ENCODE assay signal across 10 cellular contexts in the genomic region with DNA sequence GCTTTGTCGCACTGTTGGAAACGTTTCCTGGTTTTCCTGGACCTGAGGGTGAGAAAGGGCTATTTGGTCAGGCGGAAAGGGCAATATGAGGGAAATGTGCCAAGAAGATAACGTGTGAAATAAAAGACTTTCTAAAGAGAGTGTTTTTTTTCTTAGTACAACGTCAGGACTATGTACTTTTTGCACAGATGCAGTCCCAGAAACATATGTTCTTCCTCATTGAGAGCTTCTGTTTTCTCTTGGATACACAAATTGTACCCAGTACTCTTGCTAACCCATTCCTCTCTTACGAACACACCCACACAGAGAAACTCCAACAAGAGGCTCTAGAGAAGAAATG. TPM values are rescaled to one million over a fixed set of nuclear protein-coding genes. Genes with fewer than 3 reads are reported as not detected.
DNase-seq lines count a peak whose midpoint lies in the region; ATAC-seq, FAIRE-seq and TF ChIP-seq lines count a peak whose summit lies in the region.
"Had no signal": no experiment of that assay in that cellular context is flagged by ENCODE, and none has a peak within 500 bp of the region (broad histone marks: within the 10 kb centered on the region; RNA-seq: fewer than 3 reads in every experiment).

No MANE protein-coding gene starts in this region.

- peaks cover 8% of the 10 kb centered on the region for H3K4me1 Mint-ChIP-seq in T-helper 2 cell treated with Interferon-gamma antibody and Interleukin-4, amounts not matched to agents 5 μg/mL and 100 μg/mL, for 36 hours (ENCODE audit: low read depth)
- peaks cover 20% of the 10 kb centered on the region for H3K4me1 Mint-ChIP-seq in stimulated activated naive CD8-positive, alpha-beta T cell treated with anti-CD3 and anti-CD28 coated beads, Interleukin-15, amount 100 ng/mL, for 72 hours

- FAIRE-seq in kidney (lab: Jason Lieb, UNC): no peak
- FAIRE-seq: endometrium had no signal

- H3K4me1 ChIP-seq in adipocyte (ENCODE audit: control insufficient read depth, insufficient read depth, low read length): peaks cover 16% of the 10 kb centered on the region
- peaks cover 0 to 4% of the 10 kb centered on the region in 2 donors for H3K4me1 ChIP-seq in kidney (ENCODE audit: control insufficient read depth in 1 of 2, insufficient read depth in 1 of 2, low read depth in 1 of 2, low read length in 2 of 2)

- no peaks in the 10 kb centered on the region for H3K9me3 Mint-ChIP-seq in T-helper 2 cell treated with Interferon-gamma antibody and Interleukin-4, amounts not matched to agents 5 μg/mL and 100 μg/mL, for 36 hours
- no peaks in the 10 kb centered on the region for H3K9me3 Mint-ChIP-seq in stimulated activated naive CD8-positive, alpha-beta T cell treated with anti-CD3 and anti-CD28 coated beads, Interleukin-15, amount 100 ng/mL, for 72 hours

- H3K36me3 Mint-ChIP-seq in T-helper 2 cell treated with Interferon-gamma antibody and Interleukin-4, amounts not matched to agents 5 μg/mL and 100 μg/mL, for 36 hours (ENCODE audit: low read depth): no peaks in the 10 kb centered on the region

- ATAC-seq in stimulated activated naive CD8-positive, alpha-beta T cell treated with anti-CD3 and anti-CD28 coated beads, Interleukin-15, amount 100 ng/mL, for 72 hours: no peak
- no peak for ATAC-seq in GM18511 (IDR thresholded peaks at IDR 0.05; ENCODE audit: unreplicated experiment)

- peaks cover 48% of the 10 kb centered on the region for H3K27me3 Mint-ChIP-seq in T-helper 2 cell treated with Interferon-gamma antibody and Interleukin-4, amounts not matched to agents 5 μg/mL and 100 μg/mL, for 36 hours (ENCODE audit: low read depth)
- peaks cover 74% of the 10 kb centered on the region for H3K27me3 Mint-ChIP-seq in stimulated activated naive CD8-positive, alpha-beta T cell treated with anti-CD3 and anti-CD28 coated beads, Interleukin-15, amount 100 ng/mL, for 72 hours

- peaks cover 29% of the 10 kb centered on the region for H3K27me3 ChIP-seq in adipocyte (replicated peaks; ENCODE audit: control insufficient read depth, insufficient read depth, low read length)

- H3K9ac ChIP-seq in adipocyte (ENCODE audit: low read length) (no peak overlapping the region), kidney (ENCODE audit: low read length in 2 of 2) (peak overlapping the region in 1 of 2 donors; percentile 62)

- H3K4me3 ChIP-seq in adipocyte (ENCODE audit: low read length) (peak overlapping the region; percentile 74), kidney (ENCODE audit: low read length in 2 of 2) (peak overlapping the region; percentile 75 to 81)

- TF ChIP-seq CTCF in kidney (IDR thresholded peaks at IDR 0.05; ENCODE audit: borderline replicate concordance, extremely low read depth, insufficient read depth): no peak

- intact Hi-C loops in kidney (cut with DNase I): no loop called here

- no peaks in the 10 kb centered on the region for H3K36me3 ChIP-seq in adipocyte (ENCODE audit: control insufficient read depth, insufficient read depth, low read length, severe bottlenecking)
- H3K36me3 ChIP-seq in kidney (ENCODE audit: control insufficient read depth in 1 of 2, insufficient read depth in 2 of 2, low read length in 2 of 2): no peaks in the 10 kb centered on the region

- no peak overlapping the region for H3K27ac Mint-ChIP-seq in T-helper 2 cell treated with Interferon-gamma antibody and Interleukin-4, amounts not matched to agents 5 μg/mL and 100 μg/mL, for 36 hours
- H3K27ac Mint-ChIP-seq in stimulated activated naive CD8-positive, alpha-beta T cell treated with anti-CD3 and anti-CD28 coated beads, Interleukin-15, amount 100 ng/mL, for 72 hours: peak overlapping the region in 1 of 2 donors; percentile 9

- no peak overlapping the region for H3K27ac ChIP-seq in kidney (ENCODE audit: low read depth in 2 of 2, low read length in 2 of 2)

- DNase-seq in T-helper 2 cell treated with Interferon-gamma antibody and Interleukin-4, amounts not matched to agents 5 μg/mL and 100 μg/mL, for 36 hours (ENCODE audit: low spot score): no peak
- DNase-seq in T-helper 2 cell: no peak
- no peak for DNase-seq in adipocyte (ENCODE audit: low read depth)
- no peak for DNase-seq in kidney
- DNase-seq in stimulated activated naive CD8-positive, alpha-beta T cell treated with anti-CD3 and anti-CD28 coated beads, Interleukin-15, amount 100 ng/mL, for 72 hours: no peak
- DNase-seq in DMS79 (lab: John Stamatoyannopoulos, UW): no peak
- DNase-seq in stimulated activated CD4-positive, alpha-beta T cell treated with anti-CD3 and anti-CD28 coated beads, Interleukin-1b, Interleukin-23, amount 100 ng/mL, for 48 hours: no peak
- DNase-seq: HCEC 1CT had no signal

- peak overlapping the region; percentile 37 for H3K4me3 Mint-ChIP-seq in T-helper 2 cell treated with Interferon-gamma antibody and Interleukin-4, amounts not matched to agents 5 μg/mL and 100 μg/mL, for 36 hours
- peak overlapping the region; percentile 57 to 71 for H3K4me3 Mint-ChIP-seq in stimulated activated naive CD8-positive, alpha-beta T cell treated with anti-CD3 and anti-CD28 coated beads, Interleukin-15, amount 100 ng/mL, for 72 hours

- H3K9me3 ChIP-seq in adipocyte (ENCODE audit: control insufficient read depth, low read length) (no peaks in the 10 kb centered on the region), kidney (ENCODE audit: control insufficient read depth in 1 of 2, low read length in 2 of 2) (no peaks in the 10 kb centered on the region)

RNA-seq across cellular contexts. Expression of a gene that starts 0.7 kb away (rescaled TPM):
- 7.6 TPM for total RNA-seq in kidney
- 4.3 TPM for polyA plus RNA-seq in kidney (ENCODE audit: insufficient read depth, low read depth, low replicate concordance)
